Comparison of ENCODE assay signal across 13 cellular contexts in the genomic region with DNA sequence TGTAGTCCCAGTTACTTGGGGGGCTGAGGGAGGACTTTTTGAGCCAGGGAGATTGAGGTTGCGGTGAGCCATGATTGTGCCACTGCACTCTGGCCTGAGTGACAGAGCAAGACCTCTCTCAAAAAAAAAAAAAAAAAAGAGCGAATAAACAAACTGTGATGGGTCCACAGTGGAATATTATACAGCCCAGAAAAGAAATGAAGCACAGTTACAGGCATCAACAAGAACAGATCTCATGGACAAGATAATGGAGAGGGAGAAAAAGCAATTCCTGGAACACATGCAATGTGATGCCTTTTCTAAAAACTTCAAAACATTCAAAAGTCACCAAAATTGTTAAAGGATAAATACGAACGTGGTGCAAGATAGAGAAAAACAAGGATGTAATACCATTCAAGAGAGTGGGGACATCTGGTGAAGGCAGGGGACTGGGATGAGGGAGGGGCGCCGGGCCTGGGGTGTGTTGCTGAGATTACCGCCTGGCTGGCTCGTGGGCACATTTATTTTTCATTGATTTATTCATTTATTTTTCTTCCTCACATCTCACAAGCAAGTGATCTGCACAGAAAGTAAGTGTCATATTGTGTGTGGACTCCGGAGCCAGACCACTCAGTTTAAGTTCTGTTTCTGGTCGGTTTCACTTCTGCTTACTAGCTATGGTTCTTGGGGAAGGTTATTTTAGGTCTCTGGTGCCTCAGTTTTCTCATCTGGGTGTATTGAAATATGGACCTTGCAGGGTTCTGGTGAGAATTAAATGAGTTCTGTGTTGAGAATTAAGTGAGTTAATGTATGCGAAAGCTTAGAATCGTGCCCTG. TPM values are rescaled to one million over a fixed set of nuclear protein-coding genes. Genes with fewer than 3 reads are reported as not detected.
A peak's percentile ranks its signal among the peaks of the same experiment; 100 is the strongest.
DNase-seq lines count a peak whose midpoint lies in the region; ATAC-seq and TF ChIP-seq lines count a peak whose summit lies in the region.
"Had no signal": no experiment of that assay in that cellular context is flagged by ENCODE, and none has a peak within 500 bp of the region (broad histone marks: within the 10 kb centered on the region; RNA-seq: fewer than 3 reads in every experiment).

No MANE protein-coding gene starts in this region.

- H3K4me2 ChIP-seq in BLaER1 treated with 17β-estradiol and CSF1 and Interleukin-3, amounts not matched to agents 10 nM and 100 nM, result peak overlapping the region; percentile 36 to 90 (median 53)
- peak overlapping the region; percentile 66 for H3K4me2 ChIP-seq in OCI-LY3 (ENCODE audit: low read length)
- H3K4me2 ChIP-seq: smooth muscle cell had no signal

- TF ChIP-seq CTCF in OCI-LY3 (IDR thresholded peaks at IDR 0.05; ENCODE audit: low read depth, low read length), result no peak

- peaks cover 62 to 92% (median 74%) of the 10 kb centered on the region in 10 experiments for H3K4me1 ChIP-seq in BLaER1 treated with 17β-estradiol and CSF1 and Interleukin-3, amounts not matched to agents 10 nM and 100 nM
- peaks cover 24% of the 10 kb centered on the region for H3K4me1 ChIP-seq in OCI-LY3 (ENCODE audit: low read length)

- peaks cover 0 to 32% (median 7%) of the 10 kb centered on the region in 11 experiments; a peak in 11 of 22 replicates for H3K36me3 ChIP-seq in BLaER1 treated with 17β-estradiol and CSF1 and Interleukin-3, amounts not matched to agents 10 nM and 100 nM
- no peaks in the 10 kb centered on the region for H3K36me3 ChIP-seq in OCI-LY3 (replicated peaks; ENCODE audit: low read depth, low read length)
- H3K36me3 ChIP-seq: stomach had no signal

- H3K79me2 ChIP-seq in OCI-LY3 (ENCODE audit: low read length), result no peaks in the 10 kb centered on the region

- no peak overlapping the region for H3K4me3 Mint-ChIP-seq in activated T-cell treated with anti-CD3 and anti-CD28 coated beads, Interleukin-2, amount 50 U/mL, for 24 hours

- H3K9ac ChIP-seq in BLaER1 treated with 17β-estradiol and CSF1 and Interleukin-3, amounts not matched to agents 10 nM and 100 nM, result peak overlapping the region in 2 of 11 experiments; percentile 27 to 36; a peak in 2 of 22 replicates
- H3K9ac ChIP-seq in OCI-LY3 (ENCODE audit: low read length), result no peak overlapping the region; the same call in 1 of the 2 replicates

- H4K20me1 ChIP-seq in BLaER1 treated with 17β-estradiol and CSF1 and Interleukin-3, amounts not matched to agents 10 nM and 100 nM, result peaks cover 35 to 100% (median 91%) of the 10 kb centered on the region in 11 experiments; a peak in 21 of 22 replicates
- H4K20me1 ChIP-seq in OCI-LY3 (ENCODE audit: insufficient read depth, low read length), result no peaks in the 10 kb centered on the region

- no peaks in the 10 kb centered on the region for H3K9me3 Mint-ChIP-seq in activated T-cell treated with anti-CD3 and anti-CD28 coated beads, Interleukin-2, amount 50 U/mL, for 24 hours

- ATAC-seq in GM19324 (IDR thresholded peaks at IDR 0.05; ENCODE audit: low FRiP score, unreplicated experiment), result peak; percentile 50
- peak; percentile 67 for ATAC-seq in HG03045 (IDR thresholded peaks at IDR 0.05; ENCODE audit: unreplicated experiment)

- H2AFZ ChIP-seq in OCI-LY3 (ENCODE audit: low read depth, low read length), result no peak overlapping the region

- no peaks in the 10 kb centered on the region for H3K27me3 Mint-ChIP-seq in activated T-cell treated with anti-CD3 and anti-CD28 coated beads, Interleukin-2, amount 50 U/mL, for 24 hours

- no peak overlapping the region for H3K27ac Mint-ChIP-seq in activated T-cell treated with anti-CD3 and anti-CD28 coated beads, Interleukin-2, amount 50 U/mL, for 24 hours

- no peaks in the 10 kb centered on the region for H3K9me3 ChIP-seq in BLaER1 treated with 17β-estradiol and CSF1 and Interleukin-3, amounts not matched to agents 10 nM and 100 nM (replicated peaks in 1 of 11)
- H3K9me3 ChIP-seq in OCI-LY3 (ENCODE audit: insufficient read depth, low read length), result no peaks in the 10 kb centered on the region
- H3K9me3 ChIP-seq: stomach had no signal

- no peak overlapping the region; a peak in 1 of 20 replicates for H3K4me3 ChIP-seq in BLaER1 treated with 17β-estradiol and CSF1 and Interleukin-3, amounts not matched to agents 10 nM and 100 nM
- peak overlapping the region; percentile 24; the same call in 1 of the 2 replicates for H3K4me3 ChIP-seq in OCI-LY3 (ENCODE audit: low read length)
- H3K4me3 ChIP-seq: smooth muscle cell, stomach had no signal

- H3K27ac ChIP-seq in BLaER1 treated with 17β-estradiol and CSF1 and Interleukin-3, amounts not matched to agents 10 nM and 100 nM, result peak overlapping the region in 6 of 11 experiments; percentile 3 to 69 (median 42); a peak in 9 of 22 replicates
- peak overlapping the region; percentile 39 for H3K27ac ChIP-seq in OCI-LY3 (ENCODE audit: low read length)
- H3K27ac ChIP-seq: HL-60, stomach had no signal

- H3K4me1 Mint-ChIP-seq in activated T-cell treated with anti-CD3 and anti-CD28 coated beads, Interleukin-2, amount 50 U/mL, for 24 hours (ENCODE audit: low read depth), result peaks cover 26% of the 10 kb centered on the region

- no peaks in the 10 kb centered on the region for H3K36me3 Mint-ChIP-seq in activated T-cell treated with anti-CD3 and anti-CD28 coated beads, Interleukin-2, amount 50 U/mL, for 24 hours (ENCODE audit: low read depth)

- peaks cover 0 to 18% (median 12%) of the 10 kb centered on the region in 11 experiments; a peak in 15 of 22 replicates for H3K27me3 ChIP-seq in BLaER1 treated with 17β-estradiol and CSF1 and Interleukin-3, amounts not matched to agents 10 nM and 100 nM
- peaks cover 30% of the 10 kb centered on the region for H3K27me3 ChIP-seq in OCI-LY3 (ENCODE audit: low read depth, low read length)
- H3K27me3 ChIP-seq: stomach had no signal

- no peak for DNase-seq in activated T-cell treated with anti-CD3 and anti-CD28 coated beads, Interleukin-2, amount 50 U/mL, for 24 hours
- DNase-seq in cerebellum (ENCODE audit: low spot score), result no peak
- no peak for DNase-seq in Kasumi-1 (lab: John Stamatoyannopoulos, UW)
- no peak for DNase-seq in NCI-H69 (lab: John Stamatoyannopoulos, UW)
- DNase-seq: activated CD8-positive, alpha-beta memory T cell treated with anti-CD3 and anti-CD28 coated beads, Interleukin-2, amount 50 U/mL, for 4 hours; NCI-H2081 treated with DMSO at 0.1 percent for 48 hours; stomach had no signal

RNA-seq across cellular contexts. Expression of gene ABCG1, which starts 30.1 kb away (rescaled TPM):
- 14.2 TPM for total RNA-seq in cerebellum
